ENCODE assay signal across 19 cellular contexts in genomic region chr21:14080040-14080763, GRCh38.
"Had no signal": no experiment of that assay in that cellular context is flagged by ENCODE, and none has a peak within 500 bp of the region (broad histone marks: within the 10 kb centered on the region; RNA-seq: fewer than 3 reads in every experiment).

No MANE protein-coding gene starts in this region.

- DNase-seq: activated CD4-positive, alpha-beta memory T cell treated with anti-CD3 and anti-CD28 coated beads for 36 hours; activated CD4-positive, alpha-beta T cell treated with anti-CD3 and anti-CD28 coated beads for 48 hours; activated effector memory CD4-positive, alpha-beta T cell treated with anti-CD3 and anti-CD28 coated beads, Interleukin-2, amount 50 U/mL, for 16 hours; activated naive CD4-positive, alpha-beta T cell treated with anti-CD3 and anti-CD28 coated beads, Interleukin-2, amount 10 ng/mL, durations not matched to agents 7 days and 5 days; activated T-cell treated with anti-CD3 and anti-CD28 coated beads for 4 hours; amygdala; cerebellar nuclear complex; effector CD8-positive, alpha-beta T cell; foreskin keratinocyte; hippocampal formation; mucosa of descending colon; psoas muscle; stimulated activated CD4-positive, alpha-beta T cell treated with anti-CD3 and anti-CD28 coated beads, Interleukin-4, amount 100 ng/mL, for 24 hours; stimulated activated naive CD4-positive, alpha-beta T cell treated with Interleukin-2 at 50 U/mL for 16 hours; SW 1271; T-helper 17 cell; upper lobe of right lung had no signal

- H3K9me3 ChIP-seq: psoas muscle, right atrium auricular region, upper lobe of right lung had no signal

- H3K4me1 ChIP-seq: foreskin keratinocyte, psoas muscle, right atrium auricular region, upper lobe of right lung had no signal

- ATAC-seq: foreskin keratinocyte, mucosa of descending colon, psoas muscle, T-helper 17 cell, upper lobe of right lung had no signal

- H3K27me3 ChIP-seq: foreskin keratinocyte, right atrium auricular region, upper lobe of right lung had no signal

- H3K36me3 ChIP-seq: right atrium auricular region, thoracic aorta, upper lobe of right lung had no signal

- H3K4me3 ChIP-seq: mucosa of descending colon, psoas muscle, right atrium auricular region, thoracic aorta, upper lobe of right lung had no signal

- H3K27ac ChIP-seq: foreskin keratinocyte, psoas muscle, right atrium auricular region, thoracic aorta, upper lobe of right lung had no signal
